8 cellular contexts compared by ENCODE assay signal in genomic region chr7:66493235-66494181, GRCh38.
DNase-seq lines count a peak whose midpoint lies in the region; ATAC-seq and TF ChIP-seq lines count a peak whose summit lies in the region.

No MANE protein-coding gene starts in this region.

- peaks cover 22% of the 10 kb centered on the region for H3K4me1 Mint-ChIP-seq in CD14-positive monocyte

- TF ChIP-seq POLR2A in right lobe of liver (IDR thresholded peaks at IDR 0.05) = peak; percentile 91

- TF ChIP-seq CTCF in CD14-positive monocyte (IDR thresholded peaks at IDR 0.05) (peak; percentile 24), right lobe of liver (IDR thresholded peaks at IDR 0.05) (peak in 3 of 4 donors; percentile 28 to 37 (median 30))

- H3K27me3 Mint-ChIP-seq in CD14-positive monocyte (ENCODE audit: low read depth in 3 of 3) = peaks cover 0 to 7% (median 2%) of the 10 kb centered on the region in 3 donors

- no peaks in the 10 kb centered on the region for H3K9me3 ChIP-seq in right lobe of liver

- H3K4me1 ChIP-seq in right lobe of liver = peaks cover 0 to 9% (median 0%) of the 10 kb centered on the region in 4 donors

- peak overlapping the region; percentile 97 to 99 (median 98) for H3K27ac Mint-ChIP-seq in CD14-positive monocyte

- H3K27ac ChIP-seq in right lobe of liver = peak overlapping the region; percentile 95 to 97 (median 97)

- peaks cover 0 to 4% (median 0%) of the 10 kb centered on the region in 7 donors for H3K9me3 Mint-ChIP-seq in CD14-positive monocyte

- peaks cover 3 to 7% of the 10 kb centered on the region in 2 donors for H3K36me3 Mint-ChIP-seq in CD14-positive monocyte

- peak overlapping the region; percentile 80 to 89 for H3K4me3 Mint-ChIP-seq in CD14-positive monocyte

- 0% methylated on average over 20 of the region's 68 CpGs for WGBS in right lobe of liver (ENCODE audit: insufficient coverage, low coverage, low lambda C conversion rate, missing lambda C conversion rate)

- peak overlapping the region; percentile 65 to 82 (median 69) for H3K4me3 ChIP-seq in right lobe of liver

- DNase-seq in CD14-positive monocyte (ENCODE audit: low spot score) (peak; percentile 98), NCI-H748 (lab: John Stamatoyannopoulos, UW; ENCODE audit: unreplicated experiment) (peak; percentile 99), dermis microvascular lymphatic vessel endothelial cell (ENCODE audit: low read depth in 2 of 2) (peak; percentile 95 to 99), right lobe of liver (peak; percentile 98 to 99 (median 99))
- peak; percentile 92 to 94 for DNase-seq in activated CD4-positive, alpha-beta T cell treated with anti-CD3 and anti-CD28 coated beads, Interleukin-2, amount 50 U/mL, for 4 hours
- peak; percentile 93 to 95 for DNase-seq in stimulated activated CD4-positive, alpha-beta T cell treated with anti-CD3 and anti-CD28 coated beads, Interleukin-4, amount 100 ng/mL, for 4 hours

- H3K27me3 ChIP-seq in right lobe of liver = no peaks in the 10 kb centered on the region

- peak; percentile 96 for ATAC-seq in GM19351 (IDR thresholded peaks at IDR 0.05; ENCODE audit: unreplicated experiment)
- ATAC-seq in HG03521 (IDR thresholded peaks at IDR 0.05; ENCODE audit: unreplicated experiment) = peak; percentile 98
- peak; percentile 96 to 98 (median 97) for ATAC-seq in right lobe of liver

- no peaks in the 10 kb centered on the region for H3K36me3 ChIP-seq in right lobe of liver

- intact Hi-C loops in CD14-positive monocyte (cut with micrococcal nuclease) (loop anchor here (5.0 to 10.0 kb wide), 3 partner anchors 289 to 739 kb away; partner anchors contain the start of genes GUSB (in 1 of the 2) and TPST1 (in 1 of the 2)), right lobe of liver (cut with DNase I) (no loop called here)

Comparison
In these comparisons a context has a peak if more than half of its experiments do, and no peak if none do; other contexts are left out.
1. Peak in every context shown above with its lines: DNase-seq, ATAC-seq, H3K4me3 ChIP-seq and H3K27ac ChIP-seq.
2. intact Hi-C loops: an anchor here in CD14-positive monocyte (5.0 to 10.0 kb wide); none called in right lobe of liver.